In the genomic region with DNA sequence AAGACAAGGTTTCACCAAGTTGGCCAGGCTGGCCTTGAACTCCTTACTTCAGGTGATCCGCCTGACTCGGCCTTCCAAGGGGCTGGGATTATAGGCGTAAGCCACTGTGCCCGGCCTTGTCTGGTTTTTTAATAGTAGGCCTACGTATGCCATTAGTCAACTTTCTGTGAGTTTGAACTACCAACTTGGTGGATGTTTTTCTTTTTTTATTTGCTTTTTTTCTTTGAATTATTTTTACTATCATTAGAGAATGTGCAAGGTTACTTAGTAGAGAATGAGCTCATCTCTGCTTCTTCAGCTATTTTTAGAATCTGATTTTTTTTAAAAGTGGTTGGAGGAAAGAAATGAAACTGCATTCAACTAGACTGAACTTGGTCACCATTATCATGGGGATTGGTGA, we compare ENCODE assay signal across 21 cellular contexts. TPM values are rescaled to one million over a fixed set of nuclear protein-coding genes. Genes with fewer than 3 reads are reported as not detected.
DNase-seq lines count a peak whose midpoint lies in the region; TF ChIP-seq lines count a peak whose summit lies in the region.
"Had no signal": no experiment of that assay in that cellular context is flagged by ENCODE, and none has a peak within 500 bp of the region (broad histone marks: within the 10 kb centered on the region; RNA-seq: fewer than 3 reads in every experiment).

No MANE protein-coding gene starts in this region.

- DNase-seq in AG20443 (ENCODE audit: low spot score) (peak; percentile 22), HT1080 (ENCODE audit: low read depth) (peak; percentile 42), adrenal gland (peak in 4 of 7 donors; percentile 17 to 29 (median 24)), kidney glomerular epithelial cell (lab: John Stamatoyannopoulos, UW) (peak; percentile 85), caudate nucleus (lab: John Stamatoyannopoulos, UW) (no peak), DMS 273 treated with DMSO at 0.1 percent for 48 hours (lab: John Stamatoyannopoulos, UW) (no peak), T1000 (lab: John Stamatoyannopoulos, UW) (no peak), hippocampal formation (lab: John Stamatoyannopoulos, UW) (no peak)
- DNase-seq: activated CD4-positive, alpha-beta T cell treated with anti-CD3 and anti-CD28 coated beads for 1 hour; activated T-cell treated with anti-CD3 and anti-CD28 coated beads for 4 hours; AML-193; head of caudate nucleus; kidney; midbrain; NCI-H2081 treated with DMSO at 0.1 percent for 48 hours; NCI-H526 treated with DMSO at 0.1 percent for 48 hours; occipital lobe; stimulated activated naive B cell treated with anti-CD40 and anti-IgM and Interleukin-4, amounts not matched to agents 10 μg/mL and 1 μg/mL and 100 μg/mL, for 72 hours; T-helper 17 cell; upper lobe of right lung had no signal

- no peak for TF ChIP-seq POLR2A in adrenal gland (IDR thresholded peaks at IDR 0.05)

- whole genome bisulfite sequencing in adrenal gland, 4 donors: 44 to 56% (median 47%) methylated on average over 4 to 5 of the region's 5 CpGs

- no peaks in the 10 kb centered on the region for H3K36me3 ChIP-seq in adrenal gland (replicated peaks in 1 of 2)
- H3K36me3 ChIP-seq: upper lobe of right lung had no signal

- no peaks in the 10 kb centered on the region for H3K9me3 ChIP-seq in adrenal gland (replicated peaks in 1 of 3)
- H3K9me3 ChIP-seq: upper lobe of right lung had no signal

- intact Hi-C loops in adrenal gland (cut with DNase I): no loop called here

- H3K4me3 ChIP-seq in adrenal gland: no peak overlapping the region
- H3K4me3 ChIP-seq: skin epidermis, upper lobe of right lung had no signal

- TF ChIP-seq CTCF in adrenal gland (IDR thresholded peaks at IDR 0.05): no peak

- H3K27ac ChIP-seq in adrenal gland (no peak overlapping the region), caudate nucleus (ENCODE audit: low read depth, low read length) (no peak overlapping the region)
- H3K27ac ChIP-seq: skin epidermis, upper lobe of right lung had no signal

- H3K27me3 ChIP-seq in adrenal gland: no peaks in the 10 kb centered on the region
- H3K27me3 ChIP-seq: upper lobe of right lung had no signal

- H3K4me1 ChIP-seq in adrenal gland (replicated peaks in 1 of 2): no peaks in the 10 kb centered on the region
- H3K4me1 ChIP-seq: upper lobe of right lung had no signal

RNA-seq across cellular contexts. Expression of gene HMGA2, which starts 51.4 kb away (rescaled TPM):
- 159 and 217 TPM in 2 replicates for total RNA-seq in HT1080 (2014; rRNA removed; shearing (Covaris generic))
- polyA plus RNA-seq in HT1080 (2015; cell fraction: cytosol; rRNA removed): 123 and 145 TPM in 2 replicates
- 210 and 215 TPM in 2 replicates for polyA plus RNA-seq in HT1080 (2015; cell fraction: nucleus; rRNA removed)
- under 1 TPM in 3 of 8 donors, not detected in 5; 0.03 to 0.42 (median 0.25) TPM for total RNA-seq in adrenal gland
- under 1 TPM in 1 of 3 donors, not detected in 2; 0.04 TPM for polyA plus RNA-seq in adrenal gland
- total RNA-seq: T-helper 17 cell, upper lobe of right lung had no signal

Comparison
In these comparisons a context has a peak if more than half of its experiments do, and no peak if none do; other contexts are left out.
1. DNase-seq: peak in AG20443 (single experiment), HT1080 (single experiment), adrenal gland (4 of 7) and kidney glomerular epithelial cell (single experiment); none in caudate nucleus (0 of 61), DMS 273 treated with DMSO at 0.1 percent for 48 hours (single experiment), T1000 (single experiment) and hippocampal formation (0 of 2).
2. RNA of gene HMGA2, which starts 51.4 kb away (total RNA-seq): 159 to 217 TPM in HT1080; 0.03 to 0.42 TPM in adrenal gland; every median in the first group is over 100 times any median in the second.